Comparison of ENCODE assay signal across 1 cellular context in genomic region chr6:47034421-47034820, GRCh38.
TF ChIP-seq lines count a peak whose summit lies in the region.

No MANE protein-coding gene starts in this region.

TF ChIP-seq in SK-N-SH, 30 proteins besides CTCF, POLR2A, EP300 and RAD21 (continued from another document):
- TF ChIP-seq MEF2A (IDR thresholded peaks at IDR 0.05; ENCODE audit: borderline replicate concordance, low read depth) (no peak), TEAD4 (IDR thresholded peaks at IDR 0.05; ENCODE audit: borderline replicate concordance, insufficient read depth) (no peak), YY1 (IDR thresholded peaks at IDR 0.05; ENCODE audit: low read depth) (no peak), TAF1 (IDR thresholded peaks at IDR 0.05; ENCODE audit: borderline replicate concordance, low read depth, low read length) (no peak), ELF1 (IDR thresholded peaks at IDR 0.05) (no peak), SIN3A (IDR thresholded peaks at IDR 0.05; ENCODE audit: borderline replicate concordance, low read depth, low read length) (no peak), REST (IDR thresholded peaks at IDR 0.05; ENCODE audit: low read depth, low read length) (no peak), MAX (IDR thresholded peaks at IDR 0.05; ENCODE audit: low read depth) (no peak), PBX3 (IDR thresholded peaks at IDR 0.05) (no peak), FOSL2 (IDR thresholded peaks at IDR 0.05; ENCODE audit: borderline replicate concordance, low read depth) (no peak), MXI1 (IDR thresholded peaks at IDR 0.05; ENCODE audit: low read depth, low read length) (no peak), NFIC (IDR thresholded peaks at IDR 0.05; ENCODE audit: borderline replicate concordance) (no peak), FOXJ3 (CRISPR knock-in tag; IDR thresholded peaks at IDR 0.05) (no peak), USF2 (IDR thresholded peaks at IDR 0.05; ENCODE audit: borderline replicate concordance, low read depth, low read length) (no peak), NRF1 (IDR thresholded peaks at IDR 0.05; ENCODE audit: low read depth, low read length) (no peak), POLR2AphosphoS5 (IDR thresholded peaks at IDR 0.05; ENCODE audit: low read depth, low read length) (no peak), IRF3 (IDR thresholded peaks at IDR 0.05; ENCODE audit: low read depth, low read length) (no peak)
